ENCODE assay signal across 1 cellular context in genomic region chr2:191650896-191651773, GRCh38.
TF ChIP-seq lines count a peak whose summit lies in the region.

No MANE protein-coding gene starts in this region.

TF ChIP-seq in GM12878, 131 proteins besides CTCF, POLR2A, EP300 and RAD21 (continued from another document):
- TF ChIP-seq TCF7 (IDR thresholded peaks at IDR 0.05; ENCODE audit: borderline replicate concordance) (peak; percentile 51; the same call in 1 of the 2 replicates), SREBF2 (IDR thresholded peaks at IDR 0.05; ENCODE audit: low read length) (no peak), NR2F1 (conservative IDR thresholded peaks at IDR 0.05) (0 out of 2 replicates have a peak, but pooled peaks have one; percentile 43), EED (IDR thresholded peaks at IDR 0.05; ENCODE audit: low read depth) (peak; percentile 98), ZBED1 (IDR thresholded peaks at IDR 0.05; ENCODE audit: borderline replicate concordance) (peak; percentile 93), RELB (IDR thresholded peaks at IDR 0.05; ENCODE audit: low read depth) (peak; percentile 87), IRF3 (IDR thresholded peaks at IDR 0.05) (no peak), ZZZ3 (IDR thresholded peaks at IDR 0.05; ENCODE audit: control insufficient read depth, insufficient read length, low read depth) (no peak), PBX3 (IDR thresholded peaks at IDR 0.05; ENCODE audit: insufficient replicate concordance, low read depth, low read length) (no peak), CHD1 (IDR thresholded peaks at IDR 0.05; ENCODE audit: low read depth, low read length) (no peak), TAF1 (IDR thresholded peaks at IDR 0.05; ENCODE audit: borderline replicate concordance, low read depth, low read length) (no peak), MTA2 (IDR thresholded peaks at IDR 0.05; ENCODE audit: low read depth) (peak; percentile 95), BCL3 (IDR thresholded peaks at IDR 0.05; ENCODE audit: borderline replicate concordance, insufficient read depth, low read depth, low read length, poor library complexity, severe bottlenecking) (peak; percentile 97), NRF1 (conservative IDR thresholded peaks at IDR 0.05; ENCODE audit: low read depth, low read length) (no peak), HDAC2 (IDR thresholded peaks at IDR 0.05) (no peak), BACH1 (IDR thresholded peaks at IDR 0.05; ENCODE audit: borderline replicate concordance) (peak; percentile 21; the same call in 1 of the 2 replicates), RUNX3 (IDR thresholded peaks at IDR 0.05; ENCODE audit: low read length) (peak; percentile 92), NFIC (IDR thresholded peaks at IDR 0.05; ENCODE audit: low read depth, low read length) (peak; percentile 99), RELA (IDR thresholded peaks at IDR 0.05; ENCODE audit: borderline replicate concordance, partially characterized antibody) (no peak), SKIL (IDR thresholded peaks at IDR 0.05; ENCODE audit: low read depth, poor library complexity, severe bottlenecking) (peak; percentile 65), ZNF24 (IDR thresholded peaks at IDR 0.05) (no peak), BMI1 (IDR thresholded peaks at IDR 0.05; ENCODE audit: borderline replicate concordance) (peak; percentile 74; the same call in 1 of the 2 replicates)
